Comparison of ENCODE assay signal across 9 cellular contexts in the genomic region with DNA sequence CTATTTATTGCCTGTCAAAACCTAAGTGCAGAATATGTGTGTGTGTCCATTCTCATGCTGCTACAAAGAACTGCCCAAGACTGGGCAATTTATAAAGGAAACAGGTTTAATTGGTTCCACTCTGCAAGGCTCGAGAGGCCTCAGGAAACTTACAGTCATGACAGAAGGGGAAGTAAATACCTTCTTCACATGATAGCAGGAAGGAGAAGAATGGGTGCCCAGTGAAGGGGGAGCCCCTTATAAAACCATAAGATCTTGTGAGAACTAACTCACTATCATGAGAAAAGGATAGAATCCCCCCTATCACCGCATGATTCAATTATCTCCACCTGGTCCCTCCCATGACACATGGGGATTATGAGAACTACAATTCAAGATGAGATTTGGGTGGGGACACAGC.
"Had no signal": no experiment of that assay in that cellular context is flagged by ENCODE, and none has a peak within 500 bp of the region (broad histone marks: within the 10 kb centered on the region; RNA-seq: fewer than 3 reads in every experiment).

No MANE protein-coding gene starts in this region.

- H3K9me3 Mint-ChIP-seq: GM23338, H9, HFFc6 had no signal

- DNase-seq: GM23248, GOT3, H7, H9, HCEC 1CT, HFFc6 had no signal

- H3K27ac Mint-ChIP-seq: GM23338, H9, HFFc6 had no signal

- H3K4me1 Mint-ChIP-seq: GM23338, H9 had no signal

- H3K4me3 Mint-ChIP-seq: GM23338, H9, HFFc6 had no signal

- H3K4me3 ChIP-seq: GM23248, GM23338, HAP-1 had no signal

- ATAC-seq: GM23338, HCT116 had no signal
